32 cellular contexts compared by ENCODE assay signal in genomic region chr9:94289691-94290090, GRCh38. TPM values are rescaled to one million over a fixed set of nuclear protein-coding genes. Genes with fewer than 3 reads are reported as not detected.
"Had no signal": no experiment of that assay in that cellular context is flagged by ENCODE, and none has a peak within 500 bp of the region (broad histone marks: within the 10 kb centered on the region; RNA-seq: fewer than 3 reads in every experiment).

No MANE protein-coding gene starts in this region.

- H3K9me3 Mint-ChIP-seq: activated naive CD4-positive, alpha-beta T cell treated with anti-CD3 and anti-CD28 coated beads for 36 hours; central memory CD8-positive, alpha-beta T cell; stimulated activated effector memory CD8-positive, alpha-beta T cell treated with anti-CD3 and anti-CD28 coated beads, Interleukin-12 subunit alpha, Interleukin-12 subunit beta, amount 100 ng/mL, for 72 hours had no signal

- H3K27me3 ChIP-seq: esophagus squamous epithelium, gastroesophageal sphincter, pancreas, tibial nerve had no signal

- H3K9me3 ChIP-seq: esophagus squamous epithelium, gastroesophageal sphincter, pancreas, prostate gland had no signal

- H3K4me1 ChIP-seq: esophagus squamous epithelium, pancreas, prostate gland had no signal

- H3K4me3 ChIP-seq: esophagus squamous epithelium, gastroesophageal sphincter, pancreas, prostate gland, tibial nerve had no signal

- H3K27ac Mint-ChIP-seq: activated naive CD4-positive, alpha-beta T cell treated with anti-CD3 and anti-CD28 coated beads for 36 hours; activated naive CD8-positive, alpha-beta T cell treated with anti-CD3 and anti-CD28 coated beads, Interleukin-2, amount 10 ng/mL, durations not matched to agents 7 days and 5 days; naive thymus-derived CD4-positive, alpha-beta T cell; stimulated activated effector memory CD8-positive, alpha-beta T cell treated with anti-CD3 and anti-CD28 coated beads, Interleukin-12 subunit alpha, Interleukin-12 subunit beta, amount 100 ng/mL, for 72 hours; stimulated activated naive CD8-positive, alpha-beta T cell treated with anti-CD3 and anti-CD28 coated beads, Interleukin-15, amount 100 ng/mL, for 72 hours; T-helper 1 cell treated with Interleukin-12 subunit alpha and Interleukin-12 subunit beta and Interleukin-4 antibody, amounts not matched to agents 30 μg/mL and 1 μg/mL, for 36 hours had no signal

- H3K4me3 Mint-ChIP-seq: activated naive CD4-positive, alpha-beta T cell treated with anti-CD3 and anti-CD28 coated beads for 36 hours; activated naive CD8-positive, alpha-beta T cell treated with anti-CD3 and anti-CD28 coated beads, Interleukin-2, amount 10 ng/mL, durations not matched to agents 7 days and 5 days; central memory CD8-positive, alpha-beta T cell; naive thymus-derived CD4-positive, alpha-beta T cell; stimulated activated effector memory CD8-positive, alpha-beta T cell treated with anti-CD3 and anti-CD28 coated beads, Interleukin-12 subunit alpha, Interleukin-12 subunit beta, amount 100 ng/mL, for 72 hours; stimulated activated naive CD8-positive, alpha-beta T cell treated with anti-CD3 and anti-CD28 coated beads, Interleukin-15, amount 100 ng/mL, for 72 hours; T-helper 1 cell treated with Interleukin-12 subunit alpha and Interleukin-12 subunit beta and Interleukin-4 antibody, amounts not matched to agents 30 μg/mL and 1 μg/mL, for 36 hours had no signal

- H3K27me3 Mint-ChIP-seq: activated naive CD8-positive, alpha-beta T cell treated with anti-CD3 and anti-CD28 coated beads, Interleukin-2, amount 10 ng/mL, durations not matched to agents 7 days and 5 days; central memory CD8-positive, alpha-beta T cell; naive thymus-derived CD4-positive, alpha-beta T cell; stimulated activated naive CD8-positive, alpha-beta T cell treated with anti-CD3 and anti-CD28 coated beads, Interleukin-15, amount 100 ng/mL, for 72 hours had no signal

- H3K27ac ChIP-seq: epithelial cell of prostate, esophagus squamous epithelium, gastroesophageal sphincter, pancreas, prostate gland, tibial nerve, WERI-Rb-1 had no signal

- H3K36me3 ChIP-seq: prostate gland had no signal

- DNase-seq: activated CD4-positive, alpha-beta T cell treated with anti-CD3 and anti-CD28 coated beads for 48 hours; activated CD4-positive, alpha-beta T cell treated with anti-CD3 and anti-CD28 coated beads, Interleukin-2, amount 50 U/mL, for 48 hours; activated CD8-positive, alpha-beta memory T cell treated with anti-CD3 and anti-CD28 coated beads for 24 hours; activated effector memory CD4-positive, alpha-beta T cell treated with Interleukin-2 at 50 U/mL for 16 hours; activated naive CD4-positive, alpha-beta T cell treated with anti-CD3 and anti-CD28 coated beads for 36 hours; activated naive CD8-positive, alpha-beta T cell treated with anti-CD3 and anti-CD28 coated beads, Interleukin-2, amount 10 ng/mL, durations not matched to agents 7 days and 5 days; effector CD8-positive, alpha-beta T cell; esophagus squamous epithelium; hippocampal formation; kidney; left colon; midbrain; naive thymus-derived CD4-positive, alpha-beta T cell; pancreas; retina; small intestine; stimulated activated CD4-positive, alpha-beta T cell treated with anti-CD3 and anti-CD28 coated beads, Interleukin-4, amount 100 ng/mL, for 24 hours; stimulated activated naive CD8-positive, alpha-beta T cell treated with anti-CD3 and anti-CD28 coated beads, Interleukin-15, amount 100 ng/mL, for 72 hours; T-helper 9 cell; WERI-Rb-1 had no signal

- H3K4me1 Mint-ChIP-seq: central memory CD8-positive, alpha-beta T cell; stimulated activated naive CD8-positive, alpha-beta T cell treated with anti-CD3 and anti-CD28 coated beads, Interleukin-15, amount 100 ng/mL, for 72 hours had no signal

- ATAC-seq: activated CD4-positive, CD25-positive, alpha-beta regulatory T cell treated with anti-CD3 and anti-CD28 coated beads, Interleukin-2, amount 50 U/mL, for 24 hours; gastroesophageal sphincter; left colon; naive thymus-derived CD4-positive, alpha-beta T cell; pancreas; sciatic nerve; stimulated activated effector memory CD8-positive, alpha-beta T cell treated with anti-CD3 and anti-CD28 coated beads, Interleukin-12 subunit alpha, Interleukin-12 subunit beta, amount 100 ng/mL, for 72 hours; stimulated activated naive CD8-positive, alpha-beta T cell treated with anti-CD3 and anti-CD28 coated beads, Interleukin-15, amount 100 ng/mL, for 72 hours had no signal

RNA-seq across cellular contexts. Expression of gene NUTM2F, which starts 38.8 kb away (rescaled TPM):
- total RNA-seq: activated naive CD4-positive, alpha-beta T cell treated with anti-CD3 and anti-CD28 coated beads for 36 hours; activated naive CD8-positive, alpha-beta T cell treated with anti-CD3 and anti-CD28 coated beads, Interleukin-2, amount 10 ng/mL, durations not matched to agents 7 days and 5 days; bronchial epithelial cell; dermis microvascular lymphatic vessel endothelial cell; esophagus squamous epithelium; gastroesophageal sphincter; kidney; left colon; naive thymus-derived CD4-positive, alpha-beta T cell; pancreas; sciatic nerve; urinary bladder had no signal
- polyA plus RNA-seq: naive thymus-derived CD4-positive, alpha-beta T cell; small intestine; urinary bladder had no signal
